ENCODE assay signal across 8 cellular contexts in the genomic region with DNA sequence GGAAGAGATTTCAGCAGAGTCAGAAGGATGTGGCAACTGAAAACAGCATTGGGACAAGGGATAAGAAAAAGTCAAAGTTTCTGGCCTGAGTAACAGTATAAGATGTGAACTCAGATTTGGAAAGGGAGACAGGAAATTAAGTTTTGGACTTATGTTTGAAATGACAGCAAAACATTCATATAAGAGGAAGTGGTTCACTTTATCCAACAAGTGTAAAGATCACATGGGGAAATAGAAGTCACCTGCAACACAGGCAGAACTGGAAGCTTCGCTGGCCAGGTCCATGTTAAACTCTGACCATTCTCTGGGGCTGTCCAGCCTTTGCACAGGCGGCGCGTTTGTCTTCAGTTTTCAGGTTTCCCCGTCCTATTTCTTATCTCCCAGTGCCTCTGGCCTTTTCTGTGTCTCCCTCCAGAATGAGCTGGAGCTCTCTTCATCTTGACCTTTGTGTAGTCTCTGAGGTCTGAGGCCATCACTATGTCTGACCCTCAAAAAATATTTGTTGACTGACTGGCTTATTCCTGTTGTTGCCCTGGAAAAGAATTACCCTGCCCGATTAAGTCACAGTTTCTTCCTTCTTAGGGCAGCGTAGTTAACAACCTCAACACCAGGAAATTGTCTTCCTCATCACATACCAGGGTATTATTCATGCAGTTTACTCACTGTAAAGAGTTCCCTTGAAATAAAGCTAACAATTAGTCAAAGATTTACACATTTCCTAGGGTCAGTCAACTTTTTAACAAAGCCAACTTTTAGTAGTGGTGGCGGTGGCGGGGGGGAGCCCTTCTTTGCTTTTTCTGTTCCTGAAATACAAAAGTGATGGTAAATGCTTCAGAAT. TPM values are rescaled to one million over a fixed set of nuclear protein-coding genes. Genes with fewer than 3 reads are reported as not detected.
DNase-seq lines count a peak whose midpoint lies in the region; ATAC-seq, FAIRE-seq and TF ChIP-seq lines count a peak whose summit lies in the region.

No MANE protein-coding gene starts in this region.

- FAIRE-seq in D721Med (lab: Jason Lieb, UNC) (no peak), frontal cortex (lab: Jason Lieb, UNC) (no peak)

- H3K36me3 Mint-ChIP-seq in activated CD4-positive, alpha-beta memory T cell treated with anti-CD3 and anti-CD28 coated beads, Interleukin-2, amount 10 ng/mL, durations not matched to agents 7 days and 5 days (ENCODE audit: low read depth) = peaks cover 27% of the 10 kb centered on the region

- H3K4me1 ChIP-seq in prostate gland (replicated peaks) = no peaks in the 10 kb centered on the region

- CTCF ChIA-PET in activated CD4-positive, alpha-beta memory T cell treated with anti-CD3 and anti-CD28 coated beads, Interleukin-2, amount 10 ng/mL, durations not matched to agents 7 days and 5 days (lab: Charles Lee) = interaction anchor here (0.7 to 1.1 kb wide), 2 partner anchors 12 to 44 kb away, joined by 3 to 4 read pairs; no protein-coding TSS in a partner anchor

- H3K9me3 Mint-ChIP-seq in activated CD4-positive, alpha-beta memory T cell treated with anti-CD3 and anti-CD28 coated beads, Interleukin-2, amount 10 ng/mL, durations not matched to agents 7 days and 5 days = no peaks in the 10 kb centered on the region

- intact Hi-C loops in prostate gland (cut with DNase I) = loop anchor here (2.0 kb wide), 1 partner anchor 253 kb away; a partner anchor contains a TSS

- H3K4me3 ChIP-seq in foreskin fibroblast (ENCODE audit: low read depth in 1 of 2, low read length in 2 of 2) = peak overlapping the region; percentile 47 to 54
- H3K4me3 ChIP-seq in prostate gland = no peak overlapping the region

- no peaks in the 10 kb centered on the region for H3K36me3 ChIP-seq in prostate gland

- no peak for TF ChIP-seq CTCF in foreskin fibroblast (IDR thresholded peaks at IDR 0.05; ENCODE audit: low read depth, low read length)
- TF ChIP-seq CTCF in prostate gland (IDR thresholded peaks at IDR 0.05) = no peak
- TF ChIP-seq CTCF in D721Med (IDR thresholded peaks at IDR 0.05; ENCODE audit: insufficient read depth, missing control alignments) = no peak

- ATAC-seq in HG03280 (IDR thresholded peaks at IDR 0.05; ENCODE audit: unreplicated experiment) = no peak

- POLR2A ChIA-PET in activated CD4-positive, alpha-beta memory T cell treated with anti-CD3 and anti-CD28 coated beads, Interleukin-2, amount 10 ng/mL, durations not matched to agents 7 days and 5 days (lab: Charles Lee) = interaction anchor here (0.9 to 5.6 kb wide), 13 partner anchors 9 to 391 kb away, joined by 3 to 194 read pairs (median 10); a partner anchor contains a TSS

- DNase-seq in AG08396 (ENCODE audit: low spot score) = peak; percentile 46
- DNase-seq in HS-27A (ENCODE audit: low read depth) = peak; percentile 53
- DNase-seq in activated CD4-positive, alpha-beta memory T cell treated with anti-CD3 and anti-CD28 coated beads, Interleukin-2, amount 10 ng/mL, durations not matched to agents 7 days and 5 days = no peak
- DNase-seq in foreskin fibroblast = peak; percentile 82
- no peak for DNase-seq in prostate gland (ENCODE audit: low spot score)
- no peak for DNase-seq in D721Med (ENCODE audit: insufficient read length, low spot score)
- no peak for DNase-seq in frontal cortex (ENCODE audit: low spot score in 2 of 2)

- H3K4me1 Mint-ChIP-seq in activated CD4-positive, alpha-beta memory T cell treated with anti-CD3 and anti-CD28 coated beads, Interleukin-2, amount 10 ng/mL, durations not matched to agents 7 days and 5 days = peaks cover 52% of the 10 kb centered on the region

- no peaks in the 10 kb centered on the region for H3K9me3 ChIP-seq in prostate gland

- H3K27ac Mint-ChIP-seq in activated CD4-positive, alpha-beta memory T cell treated with anti-CD3 and anti-CD28 coated beads, Interleukin-2, amount 10 ng/mL, durations not matched to agents 7 days and 5 days = peak overlapping the region; percentile 88

- no peaks in the 10 kb centered on the region for H3K27me3 ChIP-seq in prostate gland (replicated peaks; ENCODE audit: insufficient read depth)

- TF ChIP-seq POLR2A in prostate gland (IDR thresholded peaks at IDR 0.05) = no peak

- WGBS in prostate gland = 67% methylated on average over 9 of the region's 9 CpGs

- no peaks in the 10 kb centered on the region for H3K27me3 Mint-ChIP-seq in activated CD4-positive, alpha-beta memory T cell treated with anti-CD3 and anti-CD28 coated beads, Interleukin-2, amount 10 ng/mL, durations not matched to agents 7 days and 5 days

- H3K4me3 Mint-ChIP-seq in activated CD4-positive, alpha-beta memory T cell treated with anti-CD3 and anti-CD28 coated beads, Interleukin-2, amount 10 ng/mL, durations not matched to agents 7 days and 5 days = peak overlapping the region; percentile 76

- H3K27ac ChIP-seq in prostate gland = peak overlapping the region; percentile 70 to 96

RNA-seq across cellular contexts. Expression of a gene that starts 1.0 kb away (rescaled TPM):
- total RNA-seq in activated CD4-positive, alpha-beta memory T cell treated with anti-CD3 and anti-CD28 coated beads, Interleukin-2, amount 10 ng/mL, durations not matched to agents 7 days and 5 days = 10 to 100 TPM; 53.7 to 54.5 TPM
- total RNA-seq in prostate gland (10 to 100 TPM in 1 of 2 donors, 1 to 10 TPM in 1; 7.8 to 13.5 TPM), frontal cortex (35.9 TPM)

Comparison
In these comparisons a context has a peak if more than half of its experiments do, and no peak if none do; other contexts are left out.
1. DNase-seq: peak in AG08396 (single experiment), HS-27A (single experiment) and foreskin fibroblast (2 of 2); none in activated CD4-positive, alpha-beta memory T cell treated with anti-CD3 and anti-CD28 coated beads, Interleukin-2, amount 10 ng/mL, durations not matched to agents 7 days and 5 days (single experiment), prostate gland (single experiment), D721Med (single experiment) and frontal cortex (0 of 2).
2. H3K4me3 ChIP-seq: peak in foreskin fibroblast (2 of 2); none in prostate gland (0 of 2).